In the genomic region with DNA sequence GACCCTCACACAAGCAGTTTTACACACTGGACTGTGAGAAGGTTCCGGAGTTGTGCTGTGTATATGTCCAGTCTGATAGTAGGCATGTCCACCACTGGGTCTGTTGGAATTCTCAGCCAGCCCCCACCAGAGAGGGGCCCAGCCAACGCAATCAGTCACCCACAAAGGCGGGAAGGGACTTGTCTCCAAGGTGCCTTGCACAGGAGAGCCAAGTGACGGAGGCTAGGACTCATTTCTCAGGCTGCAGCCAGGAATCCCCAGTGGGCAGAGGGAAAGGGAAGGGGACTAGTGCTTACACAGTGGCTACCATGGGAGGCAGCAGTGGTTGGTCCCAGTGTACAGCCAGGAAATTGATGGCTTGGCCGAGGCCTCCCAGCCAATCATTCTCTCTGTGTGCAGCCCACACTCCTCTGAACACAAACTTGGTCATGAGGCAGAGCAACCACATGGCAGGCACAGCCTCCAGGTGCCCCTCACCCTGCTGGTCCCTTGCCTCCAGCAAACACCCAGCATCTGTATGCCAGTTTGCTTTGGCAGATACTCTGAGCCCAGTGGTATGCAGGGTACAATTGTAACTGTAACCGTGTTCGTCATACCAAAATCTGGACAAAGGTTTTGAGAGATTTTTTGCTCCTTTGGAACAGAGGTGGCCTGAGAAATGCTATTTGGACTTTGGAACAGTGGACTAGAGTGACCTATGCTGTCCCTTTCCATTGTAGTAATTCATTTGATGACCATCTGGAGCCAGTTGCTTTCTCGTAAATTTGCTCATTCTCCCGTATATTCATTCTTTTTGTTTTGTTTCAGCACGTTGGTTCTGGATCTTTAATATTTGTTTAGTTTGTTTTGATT, we compare ENCODE assay signal across 8 cellular contexts.
A peak's percentile ranks its signal among the peaks of the same experiment; 100 is the strongest.
DNase-seq lines count a peak whose midpoint lies in the region; FAIRE-seq and TF ChIP-seq lines count a peak whose summit lies in the region.

No MANE protein-coding gene starts in this region.

- peak overlapping the region; percentile 94 for H3K4me2 ChIP-seq in astrocyte (ENCODE audit: low read length)

- H3K9me3 Mint-ChIP-seq in activated CD4-positive, alpha-beta T cell treated with anti-CD3 and anti-CD28 coated beads, Interleukin-2, amount 10 ng/mL, durations not matched to agents 7 days and 5 days = no peaks in the 10 kb centered on the region
- H3K9me3 Mint-ChIP-seq in astrocyte (ENCODE audit: unreplicated experiment) = no peaks in the 10 kb centered on the region
- H3K9me3 Mint-ChIP-seq in nephron progenitor cell = no peaks in the 10 kb centered on the region

- H3K36me3 ChIP-seq in astrocyte (ENCODE audit: insufficient read depth, low read length) (peaks cover 3% of the 10 kb centered on the region), mesodermal cell (ENCODE audit: control insufficient read depth, insufficient read depth, low read length) (peaks cover 58% of the 10 kb centered on the region), urinary bladder (ENCODE audit: insufficient read depth) (no peaks in the 10 kb centered on the region)

- H2AFZ ChIP-seq in astrocyte (ENCODE audit: low read depth, low read length) = no peak overlapping the region

- DNase-seq in activated CD4-positive, alpha-beta T cell treated with anti-CD3 and anti-CD28 coated beads, Interleukin-2, amount 10 ng/mL, durations not matched to agents 7 days and 5 days = no peak
- no peak for DNase-seq in activated CD4-positive, alpha-beta T cell treated with anti-CD3 and anti-CD28 coated beads, Interleukin-2, amount 50 U/mL, for 1 hour
- DNase-seq in astrocyte (ENCODE audit: low read depth) (no peak), SIG-M5 treated with dmso at 0.1 percent for 504 hours (lab: John Stamatoyannopoulos, UW; ENCODE audit: unreplicated experiment) (no peak), nephron progenitor cell (no peak)
- DNase-seq in activated CD8-positive, alpha-beta memory T cell treated with anti-CD3 and anti-CD28 coated beads, Interleukin-2, amount 50 U/mL, for 48 hours = no peak

- peaks cover 75% of the 10 kb centered on the region for H3K4me1 ChIP-seq in astrocyte (ENCODE audit: insufficient read depth, low read length)
- peaks cover 91% of the 10 kb centered on the region for H3K4me1 ChIP-seq in mesodermal cell (ENCODE audit: control insufficient read depth, insufficient read depth, low read length, poor library complexity, severe bottlenecking)
- no peaks in the 10 kb centered on the region for H3K4me1 ChIP-seq in urinary bladder (ENCODE audit: insufficient read depth)

- WGBS in mesodermal cell (ENCODE audit: insufficient coverage in 2 of 2), 2 experiments = 95 to 97% methylated on average over 7 to 8 of the region's 10 CpGs
- WGBS in urinary bladder = 48% methylated on average over 10 of the region's 10 CpGs

- H3K27me3 Mint-ChIP-seq in activated CD4-positive, alpha-beta T cell treated with anti-CD3 and anti-CD28 coated beads, Interleukin-2, amount 10 ng/mL, durations not matched to agents 7 days and 5 days = no peaks in the 10 kb centered on the region
- no peaks in the 10 kb centered on the region for H3K27me3 Mint-ChIP-seq in astrocyte (ENCODE audit: low read depth, unreplicated experiment)
- H3K27me3 Mint-ChIP-seq in nephron progenitor cell (ENCODE audit: low read depth, poor library complexity) = peaks cover 7% of the 10 kb centered on the region

- peaks cover 98% of the 10 kb centered on the region for H3K79me2 ChIP-seq in astrocyte (ENCODE audit: insufficient read depth, low read length)

- peaks cover 1% of the 10 kb centered on the region for H3K36me3 Mint-ChIP-seq in activated CD4-positive, alpha-beta T cell treated with anti-CD3 and anti-CD28 coated beads, Interleukin-2, amount 10 ng/mL, durations not matched to agents 7 days and 5 days (ENCODE audit: low read depth)
- H3K36me3 Mint-ChIP-seq in astrocyte (ENCODE audit: low read depth, unreplicated experiment) (peaks cover 12% of the 10 kb centered on the region), nephron progenitor cell (ENCODE audit: low read depth) (peaks cover 12% of the 10 kb centered on the region)

- no peak overlapping the region for H3K4me3 Mint-ChIP-seq in activated CD4-positive, alpha-beta T cell treated with anti-CD3 and anti-CD28 coated beads, Interleukin-2, amount 10 ng/mL, durations not matched to agents 7 days and 5 days
- H3K4me3 Mint-ChIP-seq in astrocyte (ENCODE audit: unreplicated experiment) = no peak overlapping the region
- no peak overlapping the region for H3K4me3 Mint-ChIP-seq in nephron progenitor cell

- no peak for TF ChIP-seq CTCF in astrocyte (IDR thresholded peaks at IDR 0.05; ENCODE audit: insufficient read depth, low read depth, low read length)
- TF ChIP-seq CTCF in nephron progenitor cell (IDR thresholded peaks at IDR 0.05) = no peak

- no peaks in the 10 kb centered on the region for H3K9me3 ChIP-seq in astrocyte (ENCODE audit: insufficient read depth, low read depth, low read length)
- no peaks in the 10 kb centered on the region for H3K9me3 ChIP-seq in mesodermal cell (ENCODE audit: control insufficient read depth, low read length)

- H4K20me1 ChIP-seq in astrocyte (ENCODE audit: insufficient read depth, low read length) = peaks cover 98% of the 10 kb centered on the region

- H3K27me3 ChIP-seq in astrocyte (ENCODE audit: insufficient read depth, low read length) = no peaks in the 10 kb centered on the region

- CTCF ChIA-PET in activated CD4-positive, alpha-beta T cell treated with anti-CD3 and anti-CD28 coated beads, Interleukin-2, amount 10 ng/mL, durations not matched to agents 7 days and 5 days (lab: Charles Lee) = interaction anchor here (0.6 to 1.1 kb wide), 2 partner anchors 9 to 479 kb away, joined by 3 to 5 read pairs; no protein-coding TSS in a partner anchor

- H3K4me3 ChIP-seq in astrocyte (ENCODE audit: insufficient read depth, low read depth, low read length) = no peak overlapping the region
- H3K4me3 ChIP-seq in mesodermal cell (ENCODE audit: extremely low read depth, insufficient read depth, low read length, poor library complexity, severe bottlenecking) = no peak overlapping the region
- H3K4me3 ChIP-seq in urinary bladder (ENCODE audit: low read depth, low read length) = no peak overlapping the region

- H3K27ac Mint-ChIP-seq in activated CD4-positive, alpha-beta T cell treated with anti-CD3 and anti-CD28 coated beads, Interleukin-2, amount 10 ng/mL, durations not matched to agents 7 days and 5 days = peak overlapping the region; percentile 87
- H3K27ac Mint-ChIP-seq in astrocyte (ENCODE audit: unreplicated experiment) = no peak overlapping the region
- no peak overlapping the region for H3K27ac Mint-ChIP-seq in nephron progenitor cell

- POLR2A ChIA-PET in activated CD4-positive, alpha-beta T cell treated with anti-CD3 and anti-CD28 coated beads, Interleukin-2, amount 10 ng/mL, durations not matched to agents 7 days and 5 days (lab: Charles Lee) = no interaction called here

- FAIRE-seq in astrocyte (lab: Jason Lieb, UNC) = no peak

- no peak overlapping the region for H3K9ac ChIP-seq in astrocyte (ENCODE audit: low read length)

- peaks cover 83% of the 10 kb centered on the region for H3K4me1 Mint-ChIP-seq in activated CD4-positive, alpha-beta T cell treated with anti-CD3 and anti-CD28 coated beads, Interleukin-2, amount 10 ng/mL, durations not matched to agents 7 days and 5 days
- peaks cover 60% of the 10 kb centered on the region for H3K4me1 Mint-ChIP-seq in astrocyte (ENCODE audit: low read depth, unreplicated experiment)
- H3K4me1 Mint-ChIP-seq in nephron progenitor cell = peaks cover 86% of the 10 kb centered on the region

- H3K27ac ChIP-seq in astrocyte (ENCODE audit: low read depth, low read length) (no peak overlapping the region), mesodermal cell (ENCODE audit: low read depth, low read length, severe bottlenecking) (peak overlapping the region; percentile 23), urinary bladder (ENCODE audit: low read depth) (peak overlapping the region; percentile 2)
